In genomic region chr2:120468136-120468535, GRCh38 we compare ENCODE assay signal across 20 cellular contexts.
A peak's percentile ranks its signal among the peaks of the same experiment; 100 is the strongest.
DNase-seq lines count a peak whose midpoint lies in the region; ATAC-seq, FAIRE-seq and TF ChIP-seq lines count a peak whose summit lies in the region.
"Had no signal": no experiment of that assay in that cellular context is flagged by ENCODE, and none has a peak within 500 bp of the region (broad histone marks: within the 10 kb centered on the region; RNA-seq: fewer than 3 reads in every experiment).

No MANE protein-coding gene starts in this region.

- H3K36me3 Mint-ChIP-seq in activated naive CD4-positive, alpha-beta T cell treated with anti-CD3 and anti-CD28 coated beads, Interleukin-2, amount 10 ng/mL, durations not matched to agents 7 days and 5 days: no peaks in the 10 kb centered on the region
- no peaks in the 10 kb centered on the region for H3K36me3 Mint-ChIP-seq in activated naive CD4-positive, alpha-beta T cell treated with anti-CD3 and anti-CD28 coated beads for 36 hours (ENCODE audit: low read depth)

- H3K36me3 ChIP-seq in bronchial epithelial cell (ENCODE audit: control insufficient read depth, insufficient read depth, low read length): no peaks in the 10 kb centered on the region
- H3K36me3 ChIP-seq in osteoblast (ENCODE audit: insufficient read depth, low read length): no peaks in the 10 kb centered on the region
- H3K36me3 ChIP-seq in vagina: no peaks in the 10 kb centered on the region
- H3K36me3 ChIP-seq in colonic mucosa: no peaks in the 10 kb centered on the region

- H3K27me3 Mint-ChIP-seq in activated naive CD4-positive, alpha-beta T cell treated with anti-CD3 and anti-CD28 coated beads, Interleukin-2, amount 10 ng/mL, durations not matched to agents 7 days and 5 days: peaks cover 35% of the 10 kb centered on the region
- H3K27me3 Mint-ChIP-seq in activated naive CD4-positive, alpha-beta T cell treated with anti-CD3 and anti-CD28 coated beads for 36 hours (ENCODE audit: low read depth): no peaks in the 10 kb centered on the region

- H3K27ac Mint-ChIP-seq in activated naive CD4-positive, alpha-beta T cell treated with anti-CD3 and anti-CD28 coated beads, Interleukin-2, amount 10 ng/mL, durations not matched to agents 7 days and 5 days: peak overlapping the region; percentile 28
- H3K27ac Mint-ChIP-seq in activated naive CD4-positive, alpha-beta T cell treated with anti-CD3 and anti-CD28 coated beads for 36 hours: no peak overlapping the region
- H3K27ac Mint-ChIP-seq: HFFc6 had no signal

- peak; percentile 32 for FAIRE-seq in bronchial epithelial cell (lab: Jason Lieb, UNC)
- FAIRE-seq: GM12891, GM18507 had no signal

- H3K27ac ChIP-seq in osteoblast (ENCODE audit: low read depth, low read length) (no peak overlapping the region), vagina (peak overlapping the region; percentile 65), colonic mucosa (no peak overlapping the region)
- H3K27ac ChIP-seq: 22Rv1, KMS-11, PC-9 had no signal

- no peak for TF ChIP-seq POLR2A in vagina (IDR thresholded peaks at IDR 0.05)

- CTCF ChIA-PET in activated naive CD4-positive, alpha-beta T cell treated with anti-CD3 and anti-CD28 coated beads, Interleukin-2, amount 10 ng/mL, durations not matched to agents 7 days and 5 days (lab: Charles Lee): no interaction called here
- CTCF ChIA-PET in activated naive CD4-positive, alpha-beta T cell treated with anti-CD3 and anti-CD28 coated beads for 36 hours (lab: Charles Lee): no interaction called here

- H3K4me3 Mint-ChIP-seq in activated naive CD4-positive, alpha-beta T cell treated with anti-CD3 and anti-CD28 coated beads, Interleukin-2, amount 10 ng/mL, durations not matched to agents 7 days and 5 days: no peak overlapping the region
- no peak overlapping the region for H3K4me3 Mint-ChIP-seq in activated naive CD4-positive, alpha-beta T cell treated with anti-CD3 and anti-CD28 coated beads for 36 hours
- H3K4me3 Mint-ChIP-seq: HFFc6 had no signal

- H3K9me3 ChIP-seq in osteoblast (ENCODE audit: low read depth, low read length): peaks cover 5% of the 10 kb centered on the region
- H3K9me3 ChIP-seq in vagina: no peaks in the 10 kb centered on the region
- no peaks in the 10 kb centered on the region for H3K9me3 ChIP-seq in colonic mucosa

- H2AFZ ChIP-seq in osteoblast (ENCODE audit: low read length): no peak overlapping the region
- H2AFZ ChIP-seq: PC-9 had no signal

- no peak for DNase-seq in activated naive CD4-positive, alpha-beta T cell treated with anti-CD3 and anti-CD28 coated beads, Interleukin-2, amount 10 ng/mL, durations not matched to agents 7 days and 5 days
- DNase-seq in activated naive CD4-positive, alpha-beta T cell treated with anti-CD3 and anti-CD28 coated beads for 36 hours: no peak
- DNase-seq in bronchial epithelial cell (ENCODE audit: low read depth): no peak
- DNase-seq in osteoblast (ENCODE audit: insufficient read length, low spot score, missing footprints): peak; percentile 39
- no peak for DNase-seq in vagina (ENCODE audit: extremely low spot score in 2 of 2)
- DNase-seq in NCI-H2171 treated with DMSO at 0.1 percent for 48 hours (lab: John Stamatoyannopoulos, UW): no peak
- DNase-seq in colonic mucosa: no peak
- DNase-seq: C1 segment of cervical spinal cord, DMS 273 treated with DMSO at 0.1 percent for 48 hours, GDM1, HFFc6, NCI-H1436 treated with DMSO at 0.1 percent for 48 hours, NCI-H2029 treated with DMSO at 0.1 percent for 48 hours, NCI-H510A treated with DMSO at 0.1 percent for 48 hours, PC-9 had no signal

- no peaks in the 10 kb centered on the region for H3K4me1 Mint-ChIP-seq in activated naive CD4-positive, alpha-beta T cell treated with anti-CD3 and anti-CD28 coated beads, Interleukin-2, amount 10 ng/mL, durations not matched to agents 7 days and 5 days
- no peaks in the 10 kb centered on the region for H3K4me1 Mint-ChIP-seq in activated naive CD4-positive, alpha-beta T cell treated with anti-CD3 and anti-CD28 coated beads for 36 hours (ENCODE audit: low read depth)

- H3K4me2 ChIP-seq in osteoblast (ENCODE audit: insufficient read depth, low read length): no peak overlapping the region
- H3K4me2 ChIP-seq: KMS-11, PC-9 had no signal

- no peak for ATAC-seq in GM21423 (IDR thresholded peaks at IDR 0.05; ENCODE audit: unreplicated experiment)

- H4K20me1 ChIP-seq in osteoblast (ENCODE audit: insufficient read depth, low read length): no peaks in the 10 kb centered on the region

- no peak overlapping the region for H3K9ac ChIP-seq in colonic mucosa (ENCODE audit: low read depth in 2 of 2, low read length in 2 of 2)
- H3K9ac ChIP-seq: KMS-11 had no signal

- intact Hi-C loops in activated naive CD4-positive, alpha-beta T cell treated with anti-CD3 and anti-CD28 coated beads for 36 hours (cut with micrococcal nuclease): no loop called here
- intact Hi-C loops in vagina (cut with DNase I) (loop anchor here (5.0 kb wide), 1 partner anchor 69 kb away; no protein-coding TSS in a partner anchor), colonic mucosa (cut with DNase I) (no loop called here)

- no peak for TF ChIP-seq CTCF in bronchial epithelial cell (IDR thresholded peaks at IDR 0.05; ENCODE audit: insufficient read depth, low read length, severe bottlenecking)
- no peak for TF ChIP-seq CTCF in osteoblast (IDR thresholded peaks at IDR 0.05; ENCODE audit: extremely low read depth, low read depth, low read length)
- TF ChIP-seq CTCF in vagina (IDR thresholded peaks at IDR 0.05): no peak
- TF ChIP-seq CTCF in colonic mucosa (IDR thresholded peaks at IDR 0.05): no peak

- H3K4me3 ChIP-seq in bronchial epithelial cell (ENCODE audit: low read depth, low read length): no peak overlapping the region
- H3K4me3 ChIP-seq in osteoblast (ENCODE audit: insufficient read depth, low read length): no peak overlapping the region
- no peak overlapping the region for H3K4me3 ChIP-seq in vagina
- no peak overlapping the region for H3K4me3 ChIP-seq in colonic mucosa
- H3K4me3 ChIP-seq: PC-9 had no signal

- no peaks in the 10 kb centered on the region for H3K9me3 Mint-ChIP-seq in activated naive CD4-positive, alpha-beta T cell treated with anti-CD3 and anti-CD28 coated beads, Interleukin-2, amount 10 ng/mL, durations not matched to agents 7 days and 5 days
- H3K9me3 Mint-ChIP-seq in activated naive CD4-positive, alpha-beta T cell treated with anti-CD3 and anti-CD28 coated beads for 36 hours: peaks cover 4% of the 10 kb centered on the region

- H3K4me1 ChIP-seq in osteoblast (ENCODE audit: insufficient read depth, low read length) (peaks cover 33% of the 10 kb centered on the region), vagina (peaks cover 54% of the 10 kb centered on the region), colonic mucosa (no peaks in the 10 kb centered on the region)

- H3K79me2 ChIP-seq in osteoblast (ENCODE audit: insufficient read depth, low read length): no peaks in the 10 kb centered on the region

- H3K27me3 ChIP-seq in bronchial epithelial cell (ENCODE audit: control insufficient read depth, insufficient read depth, low read length): no peaks in the 10 kb centered on the region
- H3K27me3 ChIP-seq in osteoblast (ENCODE audit: insufficient read depth, low read length): no peaks in the 10 kb centered on the region
- no peaks in the 10 kb centered on the region for H3K27me3 ChIP-seq in vagina
- no peaks in the 10 kb centered on the region for H3K27me3 ChIP-seq in colonic mucosa
